In genomic region chr2:43221660-43222471, GRCh38 we compare ENCODE assay signal across 8 cellular contexts. TPM values are rescaled to one million over a fixed set of nuclear protein-coding genes. Genes with fewer than 3 reads are reported as not detected.
DNase-seq lines count a peak whose midpoint lies in the region; ATAC-seq lines count a peak whose summit lies in the region.

No MANE protein-coding gene starts in this region.

- peak; percentile 12 for DNase-seq in DMS79 treated with DMSO at 0.1 percent for 48 hours (lab: John Stamatoyannopoulos, UW)
- DNase-seq in DMS79 (lab: John Stamatoyannopoulos, UW): no peak
- DNase-seq in NCI-H226: peak; percentile 81
- peak; percentile 76 for DNase-seq in activated CD4-positive, alpha-beta T cell treated with anti-CD3 and anti-CD28 coated beads for 48 hours
- DNase-seq in dermis microvascular lymphatic vessel endothelial cell (ENCODE audit: low read depth in 2 of 2): peak; percentile 79 to 95
- peak; percentile 82 for DNase-seq in left lobe of liver (ENCODE audit: low spot score)
- DNase-seq in stimulated activated CD4-positive, alpha-beta T cell treated with anti-CD3 and anti-CD28 coated beads, Interleukin-2, amount 100 ng/mL, for 24 hours: peak; percentile 58 to 68

- ATAC-seq in left lobe of liver: peak; percentile 6
- no peak for ATAC-seq in HG03565 (IDR thresholded peaks at IDR 0.05; ENCODE audit: unreplicated experiment)

RNA-seq across cellular contexts. Expression of gene ZFP36L2, which starts 4.5 kb away (rescaled TPM):
- 13.4 and 27.9 TPM in 2 replicates for total RNA-seq in dermis microvascular lymphatic vessel endothelial cell
- total RNA-seq in left lobe of liver: 60.6 TPM
